Comparison of ENCODE assay signal across 8 cellular contexts in the genomic region with DNA sequence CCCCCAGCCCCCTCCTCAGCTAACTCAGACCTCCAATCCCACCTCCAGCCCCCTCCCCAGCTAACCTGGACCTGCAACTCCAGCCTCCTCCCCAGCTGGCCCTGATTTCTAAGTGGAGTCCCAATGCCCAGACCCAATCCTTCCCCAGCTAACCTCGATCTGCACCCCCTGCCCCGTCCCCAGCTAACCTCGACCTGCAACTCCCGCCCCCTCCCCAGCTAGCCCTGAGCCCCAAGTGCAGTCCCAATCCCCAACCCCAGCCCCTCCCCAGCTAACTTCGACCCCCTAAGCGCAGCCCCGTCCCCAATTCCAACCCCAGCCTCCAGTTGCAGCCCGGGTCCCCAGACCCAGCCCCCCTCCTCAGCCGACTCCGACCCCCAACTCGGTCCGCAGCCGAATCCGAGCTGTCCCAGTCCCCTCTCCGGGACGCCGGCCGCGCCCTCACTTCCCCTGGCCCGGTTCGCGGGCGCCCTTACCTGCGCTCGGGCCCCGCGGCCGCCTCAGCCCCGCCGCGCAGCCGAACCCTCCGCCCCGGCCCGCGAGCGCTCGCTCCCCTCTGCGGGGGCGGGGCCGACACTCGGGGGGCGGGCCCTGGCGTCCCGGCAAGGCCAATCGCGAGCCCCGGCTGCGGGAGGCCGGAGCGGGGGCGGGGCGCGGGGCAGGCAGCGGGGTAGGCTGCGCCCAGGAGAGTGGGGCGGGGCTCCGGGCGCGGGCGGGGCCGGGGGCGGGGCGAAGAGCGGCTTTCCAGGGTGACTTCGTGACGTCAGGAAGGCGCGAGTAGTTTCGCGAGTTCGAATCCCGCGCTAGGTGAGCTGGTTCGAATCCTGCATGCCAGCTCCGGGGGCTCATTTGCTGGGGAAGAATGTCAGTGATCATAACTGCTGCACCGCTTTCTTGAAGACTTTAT. TPM values are rescaled to one million over a fixed set of nuclear protein-coding genes. Genes with fewer than 3 reads are reported as not detected.
A peak's percentile ranks its signal among the peaks of the same experiment; 100 is the strongest.
DNase-seq lines count a peak whose midpoint lies in the region; ATAC-seq and TF ChIP-seq lines count a peak whose summit lies in the region.

A gene (minus strand): TSS at position 525 of the 907 bp plus-strand sequence. CDS start 182,006 bp downstream, outside the sequence.

- peak within 1 kb of the TSS; percentile 35 to 86 (median 76) for H3K4me3 Mint-ChIP-seq in CD8-positive, alpha-beta memory T cell

- WGBS in heart right ventricle, 2 donors = 2 to 3% methylated on average over 74 to 77 of the region's 77 CpGs

- peak within 1 kb of the TSS in 6 of 8 donors; percentile 43 to 82 (median 69) for H3K27ac Mint-ChIP-seq in CD8-positive, alpha-beta memory T cell

- POLR2A ChIA-PET in CD8-positive, alpha-beta memory T cell (lab: Charles Lee) = interaction anchor here (0.5 kb wide), 1 partner anchor 58 kb away, joined by 5 read pairs; no protein-coding TSS in a partner anchor

- H3K36me3 Mint-ChIP-seq in CD8-positive, alpha-beta memory T cell = no peaks in the 10 kb centered on the region

- no peak for TF ChIP-seq CTCF in heart right ventricle (IDR thresholded peaks at IDR 0.05)
- no peak for TF ChIP-seq CTCF in tibial artery (IDR thresholded peaks at IDR 0.05)

- DNase-seq in CD8-positive, alpha-beta memory T cell = peak; percentile 90 to 95 (median 92)
- DNase-seq in KG1 (lab: John Stamatoyannopoulos, UW) (peak; percentile 73), T-helper 1 cell (peak; percentile 86 to 97 (median 93)), amniotic epithelial cell (ENCODE audit: low read depth) (peak; percentile 61), heart right ventricle (peak; percentile 90 to 96), posterior cingulate gyrus (peak; percentile 86 to 100 (median 96)), tibial artery (peak; percentile 88 to 91)

- ATAC-seq in GM21367 (IDR thresholded peaks at IDR 0.05; ENCODE audit: unreplicated experiment) (peak; percentile 36), heart right ventricle (peak; percentile 98 to 100 (median 99))

- H3K4me1 Mint-ChIP-seq in CD8-positive, alpha-beta memory T cell = peaks cover 20 to 38% (median 37%) of the 10 kb centered on the region in 3 donors

- H3K27me3 Mint-ChIP-seq in CD8-positive, alpha-beta memory T cell = peaks cover 0 to 2% of the 10 kb centered on the region in 2 donors

- H3K36me3 ChIP-seq in CD8-positive, alpha-beta memory T cell (ENCODE audit: insufficient read depth, low read length) = no peaks in the 10 kb centered on the region
- H3K36me3 ChIP-seq in heart right ventricle = no peaks in the 10 kb centered on the region
- H3K36me3 ChIP-seq in tibial artery = no peaks in the 10 kb centered on the region

- no peak within 1 kb of the TSS for H3K27ac ChIP-seq in CD8-positive, alpha-beta memory T cell (ENCODE audit: low read depth, low read length)
- H3K27ac ChIP-seq in heart right ventricle (peak within 1 kb of the TSS in 5 of 10 donors; percentile 30 to 67 (median 42)), tibial artery (peak within 1 kb of the TSS in 1 of 2 donors; percentile 26)

- CTCF ChIA-PET in CD8-positive, alpha-beta memory T cell (lab: Charles Lee) = interaction anchor here (0.7 kb wide), 1 partner anchor 385 kb away, joined by 3 read pairs; no protein-coding TSS in a partner anchor

- no peaks in the 10 kb centered on the region for H3K27me3 ChIP-seq in CD8-positive, alpha-beta memory T cell (ENCODE audit: insufficient read depth, low read length, poor library complexity, severe bottlenecking)
- peaks cover 0 to 10% (median 0%) of the 10 kb centered on the region in 7 donors for H3K27me3 ChIP-seq in heart right ventricle
- H3K27me3 ChIP-seq in tibial artery = peaks cover 0 to 47% of the 10 kb centered on the region in 2 donors

- H3K4me3 ChIP-seq in CD8-positive, alpha-beta memory T cell (ENCODE audit: low read length) = peak within 1 kb of the TSS; percentile 43
- H3K4me3 ChIP-seq in heart right ventricle (peak within 1 kb of the TSS; percentile 24 to 59 (median 53)), tibial artery (peak within 1 kb of the TSS; percentile 47 to 55)

- no peaks in the 10 kb centered on the region for H3K9me3 Mint-ChIP-seq in CD8-positive, alpha-beta memory T cell

- no peaks in the 10 kb centered on the region for H3K9me3 ChIP-seq in CD8-positive, alpha-beta memory T cell (ENCODE audit: low read length)
- no peaks in the 10 kb centered on the region for H3K9me3 ChIP-seq in heart right ventricle
- no peaks in the 10 kb centered on the region for H3K9me3 ChIP-seq in tibial artery

- H3K4me1 ChIP-seq in CD8-positive, alpha-beta memory T cell (ENCODE audit: insufficient read depth, low read length) = peaks cover 15% of the 10 kb centered on the region
- peaks cover 0 to 13% (median 4%) of the 10 kb centered on the region in 9 donors for H3K4me1 ChIP-seq in heart right ventricle
- H3K4me1 ChIP-seq in tibial artery = peaks cover 0 to 16% (median 8%) of the 10 kb centered on the region in 4 donors

- intact Hi-C loops in heart right ventricle (cut with DNase I) = loop anchor here in 1 of 10 donors (5.0 kb wide), 1 partner anchor 40 kb away; no protein-coding TSS in a partner anchor
- intact Hi-C loops in posterior cingulate gyrus (cut with DNase I) = loop anchor here (5.0 kb wide), 1 partner anchor 40 kb away; a partner anchor contains a TSS
- intact Hi-C loops in tibial artery (cut with DNase I; ENCODE audit: low total_unique reads) = no loop called here

RNA-seq across cellular contexts. Expression of the gene that starts here (rescaled TPM):
- total RNA-seq in CD8-positive, alpha-beta memory T cell = under 1 TPM; 0.40 to 0.53 TPM
- polyA plus RNA-seq in CD8-positive, alpha-beta memory T cell = 1.2 TPM
- 10 to 100 TPM; 27.9 to 56.9 (median 39.7) TPM for total RNA-seq in heart right ventricle
- 10 to 100 TPM in 1 of 2 donors, 1 to 10 TPM in 1; 8.4 to 14.9 TPM for polyA plus RNA-seq in heart right ventricle

Comparison
In these comparisons a context has a peak if more than half of its experiments do, and no peak if none do; other contexts are left out.
1. RNA of the gene that starts here (total RNA-seq): 27.9 to 56.9 TPM in heart right ventricle; 0.40 to 0.53 TPM in CD8-positive, alpha-beta memory T cell; every median in the first group is over 10 times any median in the second.
2. Peak in every context shown above with its lines, with median percentiles within 50 percentile points of each other: DNase-seq and H3K4me3 ChIP-seq.